Comparison of ENCODE assay signal across 7 cellular contexts in the genomic region with DNA sequence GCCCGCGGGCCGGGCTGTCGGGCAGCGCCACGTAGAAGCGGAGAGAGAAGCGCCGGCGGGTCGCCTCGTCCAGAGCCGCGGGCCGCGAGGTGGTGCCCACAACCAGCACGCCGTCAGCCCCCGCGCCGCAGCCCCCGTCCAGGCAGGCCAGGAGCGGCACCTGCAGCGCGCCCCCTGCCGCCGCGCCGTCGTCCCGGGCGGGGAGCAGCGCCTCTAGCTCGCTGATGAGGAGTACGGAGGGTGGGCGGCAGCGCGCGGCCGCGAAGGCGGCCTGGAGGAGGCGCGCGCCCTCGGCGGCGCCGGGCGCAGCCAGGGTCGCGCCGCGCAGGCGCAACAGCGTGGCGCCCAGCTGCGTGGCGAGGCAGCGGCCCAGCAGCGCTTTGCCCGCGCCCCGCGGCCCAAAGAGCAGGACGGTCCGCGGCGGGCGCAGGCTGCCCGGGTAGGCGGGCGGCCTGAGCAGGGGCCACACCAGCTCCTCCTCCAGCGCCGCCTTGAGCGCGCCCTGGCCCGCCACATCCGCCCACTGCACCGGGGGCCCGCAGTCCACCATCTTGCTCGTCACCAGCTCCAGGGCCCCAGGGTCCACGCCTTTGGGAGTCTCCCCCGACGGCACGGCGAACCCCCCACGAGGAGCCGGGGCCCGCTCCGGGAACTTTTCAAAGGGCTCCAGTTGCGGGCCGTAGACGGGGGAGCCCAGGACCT. TPM values are rescaled to one million over a fixed set of nuclear protein-coding genes. Genes with fewer than 3 reads are reported as not detected.
A peak's percentile ranks its signal among the peaks of the same experiment; 100 is the strongest.
DNase-seq lines count a peak whose midpoint lies in the region; ATAC-seq and TF ChIP-seq lines count a peak whose summit lies in the region.

No MANE protein-coding gene starts in this region.

- DNase-seq in GM23248 (peak; percentile 86), NCI-H460 (ENCODE audit: extremely low read depth, low read depth) (peak; percentile 52), endodermal cell (peak; percentile 96), nephron progenitor cell (peak; percentile 89)
- DNase-seq in activated CD8-positive, alpha-beta T cell treated with anti-CD3 and anti-CD28 coated beads, Interleukin-2, amount 10 ng/mL, durations not matched to agents 7 days and 5 days, result peak; percentile 83
- peak; percentile 88 to 92 for DNase-seq in stimulated activated naive CD8-positive, alpha-beta T cell treated with anti-CD3 and anti-CD28 coated beads, Interleukin-15, amount 100 ng/mL, for 72 hours

- H3K27me3 ChIP-seq in GM23248 (replicated peaks; ENCODE audit: insufficient read depth) (no peaks in the 10 kb centered on the region), endodermal cell (ENCODE audit: control insufficient read depth, insufficient read depth, low read length, poor library complexity, severe bottlenecking) (peaks cover 21% of the 10 kb centered on the region)

- 1 to 3% methylated on average over 45 to 68 of the region's 94 CpGs for WGBS in GM23248 (ENCODE audit: low coverage in 1 of 2, low lambda C conversion rate in 2 of 2, missing lambda C conversion rate in 2 of 2), 2 experiments
- 4 to 16% methylated on average over 16 to 94 of the region's 94 CpGs for WGBS in endodermal cell (ENCODE audit: insufficient coverage in 1 of 2, insufficient read length in 1 of 2), 2 experiments

- H2AFZ ChIP-seq in GM23248, result peak overlapping the region; percentile 77

- no peaks in the 10 kb centered on the region for H3K9me3 Mint-ChIP-seq in activated CD8-positive, alpha-beta T cell treated with anti-CD3 and anti-CD28 coated beads, Interleukin-2, amount 10 ng/mL, durations not matched to agents 7 days and 5 days (ENCODE audit: insufficient read depth)
- H3K9me3 Mint-ChIP-seq in endodermal cell (no peaks in the 10 kb centered on the region), nephron progenitor cell (no peaks in the 10 kb centered on the region)
- H3K9me3 Mint-ChIP-seq in stimulated activated naive CD8-positive, alpha-beta T cell treated with anti-CD3 and anti-CD28 coated beads, Interleukin-15, amount 100 ng/mL, for 72 hours, result no peaks in the 10 kb centered on the region

- H3K36me3 ChIP-seq in GM23248 (ENCODE audit: low read depth) (no peaks in the 10 kb centered on the region), endodermal cell (ENCODE audit: control insufficient read depth, insufficient read depth, low read length) (no peaks in the 10 kb centered on the region)

- H3K27me3 Mint-ChIP-seq in activated CD8-positive, alpha-beta T cell treated with anti-CD3 and anti-CD28 coated beads, Interleukin-2, amount 10 ng/mL, durations not matched to agents 7 days and 5 days (ENCODE audit: low read depth), result peaks cover 4% of the 10 kb centered on the region
- H3K27me3 Mint-ChIP-seq in endodermal cell (ENCODE audit: insufficient read depth) (peaks cover 49% of the 10 kb centered on the region), nephron progenitor cell (ENCODE audit: low read depth, poor library complexity) (peaks cover 23% of the 10 kb centered on the region)
- H3K27me3 Mint-ChIP-seq in stimulated activated naive CD8-positive, alpha-beta T cell treated with anti-CD3 and anti-CD28 coated beads, Interleukin-15, amount 100 ng/mL, for 72 hours, result peaks cover 7% of the 10 kb centered on the region

- peaks cover 7% of the 10 kb centered on the region for H3K4me1 Mint-ChIP-seq in activated CD8-positive, alpha-beta T cell treated with anti-CD3 and anti-CD28 coated beads, Interleukin-2, amount 10 ng/mL, durations not matched to agents 7 days and 5 days (ENCODE audit: low read depth)
- peaks cover 4% of the 10 kb centered on the region for H3K4me1 Mint-ChIP-seq in endodermal cell
- H3K4me1 Mint-ChIP-seq in nephron progenitor cell, result peaks cover 55% of the 10 kb centered on the region
- peaks cover 28% of the 10 kb centered on the region for H3K4me1 Mint-ChIP-seq in stimulated activated naive CD8-positive, alpha-beta T cell treated with anti-CD3 and anti-CD28 coated beads, Interleukin-15, amount 100 ng/mL, for 72 hours

- POLR2A ChIA-PET in activated CD8-positive, alpha-beta T cell treated with anti-CD3 and anti-CD28 coated beads, Interleukin-2, amount 10 ng/mL, durations not matched to agents 7 days and 5 days (lab: Charles Lee), result interaction anchor here (0.6 to 1.3 kb wide), 6 partner anchors 11 to 1056 kb away, joined by 3 to 7 read pairs (median 4); no protein-coding TSS in a partner anchor

- H3K4me1 ChIP-seq in GM23248 (ENCODE audit: insufficient read depth) (peaks cover 16% of the 10 kb centered on the region), endodermal cell (ENCODE audit: control insufficient read depth, insufficient read depth, low read length) (no peaks in the 10 kb centered on the region)

- peak; percentile 73 for TF ChIP-seq CTCF in endodermal cell (conservative IDR thresholded peaks at IDR 0.05)
- TF ChIP-seq CTCF in nephron progenitor cell (IDR thresholded peaks at IDR 0.05), result no peak

- CTCF ChIA-PET in activated CD8-positive, alpha-beta T cell treated with anti-CD3 and anti-CD28 coated beads, Interleukin-2, amount 10 ng/mL, durations not matched to agents 7 days and 5 days (lab: Charles Lee), result interaction anchor here (0.7 to 2.9 kb wide), 24 partner anchors 9 to 426 kb away, joined by 3 to 11 read pairs (median 4); partner anchors contain the start of gene SLC4A8

- no peaks in the 10 kb centered on the region for H3K36me3 Mint-ChIP-seq in activated CD8-positive, alpha-beta T cell treated with anti-CD3 and anti-CD28 coated beads, Interleukin-2, amount 10 ng/mL, durations not matched to agents 7 days and 5 days (ENCODE audit: low read depth)
- H3K36me3 Mint-ChIP-seq in endodermal cell (ENCODE audit: low read depth) (no peaks in the 10 kb centered on the region), nephron progenitor cell (ENCODE audit: low read depth) (peaks cover 24% of the 10 kb centered on the region)

- H4K20me1 ChIP-seq in GM23248 (ENCODE audit: insufficient read depth), result no peaks in the 10 kb centered on the region

- no peaks in the 10 kb centered on the region for H3K9me2 ChIP-seq in GM23248 (ENCODE audit: insufficient read depth)

- H3K27ac ChIP-seq in GM23248 (peak overlapping the region; percentile 85), endodermal cell (ENCODE audit: low read depth, low read length) (no peak overlapping the region)

- H3K27ac Mint-ChIP-seq in activated CD8-positive, alpha-beta T cell treated with anti-CD3 and anti-CD28 coated beads, Interleukin-2, amount 10 ng/mL, durations not matched to agents 7 days and 5 days, result no peak overlapping the region
- H3K27ac Mint-ChIP-seq in endodermal cell (no peak overlapping the region), nephron progenitor cell (no peak overlapping the region)
- peak overlapping the region in 1 of 2 donors; percentile 60 for H3K27ac Mint-ChIP-seq in stimulated activated naive CD8-positive, alpha-beta T cell treated with anti-CD3 and anti-CD28 coated beads, Interleukin-15, amount 100 ng/mL, for 72 hours

- peak overlapping the region; percentile 87 for H3K4me2 ChIP-seq in GM23248 (ENCODE audit: unreplicated experiment)

- ATAC-seq in activated CD8-positive, alpha-beta T cell treated with anti-CD3 and anti-CD28 coated beads, Interleukin-2, amount 10 ng/mL, durations not matched to agents 7 days and 5 days, result peak; percentile 84
- peak; percentile 87 for ATAC-seq in stimulated activated naive CD8-positive, alpha-beta T cell treated with anti-CD3 and anti-CD28 coated beads, Interleukin-15, amount 100 ng/mL, for 72 hours
- ATAC-seq in HG03439 (IDR thresholded peaks at IDR 0.05; ENCODE audit: unreplicated experiment), result no peak

- H3K4me3 ChIP-seq in GM23248 (peak overlapping the region; percentile 86), endodermal cell (ENCODE audit: low read length) (peak overlapping the region; percentile 69)

- H3K9me3 ChIP-seq in GM23248 (ENCODE audit: low read depth) (no peaks in the 10 kb centered on the region), endodermal cell (ENCODE audit: control insufficient read depth, low read length) (no peaks in the 10 kb centered on the region)

- peak overlapping the region; percentile 69 for H3K4me3 Mint-ChIP-seq in activated CD8-positive, alpha-beta T cell treated with anti-CD3 and anti-CD28 coated beads, Interleukin-2, amount 10 ng/mL, durations not matched to agents 7 days and 5 days
- peak overlapping the region; percentile 61 for H3K4me3 Mint-ChIP-seq in endodermal cell
- no peak overlapping the region for H3K4me3 Mint-ChIP-seq in nephron progenitor cell
- peak overlapping the region; percentile 79 to 82 for H3K4me3 Mint-ChIP-seq in stimulated activated naive CD8-positive, alpha-beta T cell treated with anti-CD3 and anti-CD28 coated beads, Interleukin-15, amount 100 ng/mL, for 72 hours

- H3K79me2 ChIP-seq in GM23248 (ENCODE audit: insufficient read depth), result peaks cover 28% of the 10 kb centered on the region

- H3K9ac ChIP-seq in GM23248 (peak overlapping the region; percentile 88), endodermal cell (ENCODE audit: extremely low read depth, low read length, poor library complexity, severe bottlenecking) (peak overlapping the region; percentile 20)

- in situ Hi-C loops in GM23248 (cut with MboI), result loop anchor here (10.0 kb wide), 1 partner anchor 396 kb away; the partner anchor contains the start of gene SLC4A8

- H3F3A ChIP-seq in GM23248 (ENCODE audit: insufficient read depth), result peaks cover 20% of the 10 kb centered on the region

RNA-seq across cellular contexts. Expression of gene FIGNL2, which starts 27.6 kb away (rescaled TPM):
- 0.32 and 0.76 TPM in 2 replicates for total RNA-seq in GM23248 (2014; rRNA removed; shearing (Covaris generic))
- polyA plus RNA-seq in GM23248 (2016; fragmentation: Nextera tagmentation; extraction: Ambion mirVana), result 0.13 and 0.23 TPM in 2 replicates
- total RNA-seq in NCI-H460 (2014; rRNA removed; shearing (Covaris generic)), result 0.06 and 0.10 TPM in 2 replicates
- polyA plus RNA-seq in NCI-H460 (2014; cell fraction: nucleus; rRNA removed), result 0.14 TPM in 1 of 2 replicates, not detected in the other
- total RNA-seq in activated CD8-positive, alpha-beta T cell treated with anti-CD3 and anti-CD28 coated beads, Interleukin-2, amount 10 ng/mL, durations not matched to agents 7 days and 5 days, result under 1 TPM; 0.32 to 0.37 TPM
- total RNA-seq in endodermal cell, result 10 to 100 TPM; 10.5 to 17.7 TPM
- polyA plus RNA-seq in endodermal cell (2013, experiment 1 of 2), result 24.4 TPM
- polyA plus RNA-seq in endodermal cell (2013, experiment 2 of 2), result 22.8 TPM
